ENCODE assay signal across 19 cellular contexts in genomic region chr1:14392161-14392886, GRCh38.
"Had no signal": no experiment of that assay in that cellular context is flagged by ENCODE, and none has a peak within 500 bp of the region (broad histone marks: within the 10 kb centered on the region; RNA-seq: fewer than 3 reads in every experiment).

No MANE protein-coding gene starts in this region.

- H3K27ac ChIP-seq: coronary artery, gastrocnemius medialis, heart right ventricle, neutrophil, right atrium auricular region, sigmoid colon, skin epidermis, stomach, thoracic aorta had no signal

- H3K27me3 ChIP-seq: gastrocnemius medialis, neutrophil, right atrium auricular region, sigmoid colon, stomach had no signal

- H3K27ac Mint-ChIP-seq: endodermal cell; natural killer cell treated with Interleukin-12 subunit alpha and Interleukin-12 subunit beta and Interleukin-15 and Interleukin-18, amount 100 ng/mL, for 72 hours had no signal

- H3K9me3 Mint-ChIP-seq: natural killer cell treated with Interleukin-12 subunit alpha and Interleukin-12 subunit beta and Interleukin-15 and Interleukin-18, amount 100 ng/mL, for 72 hours had no signal

- ATAC-seq: gastrocnemius medialis; heart right ventricle; left lobe of liver; natural killer cell treated with Interleukin-12 subunit alpha and Interleukin-12 subunit beta and Interleukin-15 and Interleukin-18, amount 100 ng/mL, for 72 hours had no signal

- H3K4me1 Mint-ChIP-seq: endodermal cell had no signal

- H3K36me3 ChIP-seq: gastrocnemius medialis, heart right ventricle, neutrophil, right atrium auricular region, sigmoid colon, stomach, thoracic aorta had no signal

- H3K4me1 ChIP-seq: gastrocnemius medialis, heart right ventricle, right atrium auricular region, sigmoid colon, stomach had no signal

- DNase-seq: effector CD4-positive, alpha-beta T cell; endodermal cell; gastrocnemius medialis; heart right ventricle; hypothalamus; kidney glomerular epithelial cell; posterior cingulate gyrus; sigmoid colon; stimulated activated naive CD4-positive, alpha-beta T cell; stomach; substantia nigra; trophoblast cell had no signal

- H3K4me3 Mint-ChIP-seq: endodermal cell; natural killer cell treated with Interleukin-12 subunit alpha and Interleukin-12 subunit beta and Interleukin-15 and Interleukin-18, amount 100 ng/mL, for 72 hours had no signal

- H3K4me3 ChIP-seq: coronary artery, gastrocnemius medialis, heart right ventricle, right atrium auricular region, sigmoid colon, skin epidermis, stomach, thoracic aorta had no signal

- H3K9me3 ChIP-seq: gastrocnemius medialis, neutrophil, sigmoid colon, thoracic aorta had no signal

- H3K36me3 Mint-ChIP-seq: natural killer cell treated with Interleukin-12 subunit alpha and Interleukin-12 subunit beta and Interleukin-15 and Interleukin-18, amount 100 ng/mL, for 72 hours had no signal
